Comparison of ENCODE assay signal across 30 cellular contexts in the genomic region with DNA sequence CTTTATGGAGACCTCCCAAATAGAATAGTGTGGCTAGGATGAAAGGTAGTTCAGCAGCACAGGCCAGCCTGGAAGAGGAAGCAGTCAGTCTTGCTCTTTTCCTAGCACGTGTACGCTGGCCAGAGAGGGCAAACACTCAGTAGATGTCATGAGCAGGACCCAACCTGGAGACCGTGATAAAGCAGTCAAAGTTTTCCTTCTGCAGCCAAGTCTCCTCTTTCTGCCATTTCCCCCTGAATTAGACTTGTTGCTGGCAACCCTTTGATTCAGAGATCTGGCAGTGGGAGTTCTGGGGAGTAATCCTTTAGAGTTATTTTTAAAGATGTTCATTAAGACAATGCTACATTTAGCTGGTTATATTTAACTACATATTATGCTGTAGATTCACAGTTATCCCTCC.
"Had no signal": no experiment of that assay in that cellular context is flagged by ENCODE, and none has a peak within 500 bp of the region (broad histone marks: within the 10 kb centered on the region; RNA-seq: fewer than 3 reads in every experiment).

No MANE protein-coding gene starts in this region.

- H3K9me3 Mint-ChIP-seq: natural killer cell treated with Interleukin-12 subunit alpha and Interleukin-12 subunit beta and Interleukin-15 and Interleukin-18, amount 100 ng/mL, for 72 hours; stimulated activated memory B cell treated with anti-CD40 and anti-IgM and Interleukin-4, amounts not matched to agents 10 μg/mL and 1 μg/mL and 100 μg/mL, for 72 hours; stimulated activated naive CD8-positive, alpha-beta T cell treated with anti-CD3 and anti-CD28 coated beads, Interleukin-15, amount 100 ng/mL, for 72 hours had no signal

- H3K36me3 Mint-ChIP-seq: naive thymus-derived CD8-positive, alpha-beta T cell; natural killer cell treated with Interleukin-12 subunit alpha and Interleukin-12 subunit beta and Interleukin-15 and Interleukin-18, amount 100 ng/mL, for 72 hours; stimulated activated memory B cell treated with anti-CD40 and anti-IgM and Interleukin-4, amounts not matched to agents 10 μg/mL and 1 μg/mL and 100 μg/mL, for 72 hours had no signal

- H3K4me2 ChIP-seq: neural progenitor cell, smooth muscle cell had no signal

- H3K27ac ChIP-seq: neural progenitor cell, ovary, parathyroid adenoma, psoas muscle, skin epidermis, spleen, suprapubic skin, thoracic aorta, thyroid gland, tibial nerve, upper lobe of left lung, vagina had no signal

- H3K4me1 ChIP-seq: parathyroid adenoma, psoas muscle, spleen, suprapubic skin, thyroid gland, tibial nerve, upper lobe of left lung, vagina had no signal

- H3K79me2 ChIP-seq: parathyroid adenoma had no signal

- DNase-seq: naive thymus-derived CD8-positive, alpha-beta T cell; occipital lobe; ovary; posterior cingulate gyrus; psoas muscle; right cardiac atrium; spleen; stimulated activated CD4-positive, alpha-beta T cell treated with anti-CD3 and anti-CD28 coated beads, Interleukin-12 subunit alpha, Interleukin-12 subunit beta, amount 100 ng/mL, for 4 hours; stimulated activated CD4-positive, alpha-beta T cell treated with anti-CD3 and anti-CD28 coated beads, Interleukin-1b, Interleukin-23, amount 100 ng/mL, for 48 hours; stimulated activated CD4-positive, alpha-beta T cell treated with anti-CD3 and anti-CD28 coated beads, Interleukin-4, amount 100 ng/mL, for 1 hour; stimulated activated CD4-positive, alpha-beta T cell treated with anti-CD3 and anti-CD28 coated beads, Interleukin-4, amount 100 ng/mL, for 4 hours; stimulated activated CD8-positive, alpha-beta memory T cell treated with anti-CD3 and anti-CD28 coated beads, Interleukin-4, amount 100 ng/mL, for 48 hours; stimulated activated naive CD4-positive, alpha-beta T cell; stimulated activated naive CD8-positive, alpha-beta T cell treated with anti-CD3 and anti-CD28 coated beads, Interleukin-15, amount 100 ng/mL, for 72 hours; stimulated activated naive CD8-positive, alpha-beta T cell treated with anti-CD3 and anti-CD28 coated beads, Interleukin-15, Interleukin-2, amounts not matched to agents 100 U/mL and 50 U/mL, for 24 hours; thyroid gland; trophoblast cell; upper lobe of left lung had no signal

- H3K4me3 Mint-ChIP-seq: naive thymus-derived CD8-positive, alpha-beta T cell; natural killer cell treated with Interleukin-12 subunit alpha and Interleukin-12 subunit beta and Interleukin-15 and Interleukin-18, amount 100 ng/mL, for 72 hours; neural progenitor cell; stimulated activated memory B cell treated with anti-CD40 and anti-IgM and Interleukin-4, amounts not matched to agents 10 μg/mL and 1 μg/mL and 100 μg/mL, for 72 hours; stimulated activated naive CD8-positive, alpha-beta T cell treated with anti-CD3 and anti-CD28 coated beads, Interleukin-15, amount 100 ng/mL, for 72 hours had no signal

- H3K9ac ChIP-seq: neural progenitor cell, parathyroid adenoma had no signal

- H3K9me3 ChIP-seq: ovary, psoas muscle, spleen, suprapubic skin, thoracic aorta, thyroid gland, tibial nerve, upper lobe of left lung, vagina had no signal

- H2AFZ ChIP-seq: neural progenitor cell, parathyroid adenoma had no signal

- H3K36me3 ChIP-seq: neural progenitor cell, ovary, spleen, suprapubic skin, thoracic aorta, thyroid gland, tibial nerve, upper lobe of left lung, vagina had no signal

- ATAC-seq: naive thymus-derived CD8-positive, alpha-beta T cell; natural killer cell treated with Interleukin-12 subunit alpha and Interleukin-12 subunit beta and Interleukin-15 and Interleukin-18, amount 100 ng/mL, for 72 hours; psoas muscle; right cardiac atrium; sciatic nerve; stimulated activated memory B cell treated with anti-CD40 and anti-IgM and Interleukin-4, amounts not matched to agents 10 μg/mL and 1 μg/mL and 100 μg/mL, for 72 hours; stimulated activated naive CD8-positive, alpha-beta T cell treated with anti-CD3 and anti-CD28 coated beads, Interleukin-15, amount 100 ng/mL, for 72 hours; stimulated activated naive CD8-positive, alpha-beta T cell treated with anti-CD3 and anti-CD28 coated beads, Interleukin-15, Interleukin-2, amounts not matched to agents 100 U/mL and 50 U/mL, for 24 hours had no signal

- H3K27me3 ChIP-seq: neural progenitor cell, ovary, suprapubic skin, thyroid gland, tibial nerve, upper lobe of left lung, vagina had no signal

- H3K4me3 ChIP-seq: neural progenitor cell, ovary, psoas muscle, skin epidermis, smooth muscle cell, spleen, suprapubic skin, thoracic aorta, thyroid gland, tibial nerve, upper lobe of left lung, vagina had no signal

- H3K4me1 Mint-ChIP-seq: naive thymus-derived CD8-positive, alpha-beta T cell; stimulated activated memory B cell treated with anti-CD40 and anti-IgM and Interleukin-4, amounts not matched to agents 10 μg/mL and 1 μg/mL and 100 μg/mL, for 72 hours; stimulated activated naive CD8-positive, alpha-beta T cell treated with anti-CD3 and anti-CD28 coated beads, Interleukin-15, amount 100 ng/mL, for 72 hours had no signal

- H3K27ac Mint-ChIP-seq: naive thymus-derived CD8-positive, alpha-beta T cell; natural killer cell treated with Interleukin-12 subunit alpha and Interleukin-12 subunit beta and Interleukin-15 and Interleukin-18, amount 100 ng/mL, for 72 hours; neural progenitor cell; progenitor cell of endocrine pancreas; stimulated activated memory B cell treated with anti-CD40 and anti-IgM and Interleukin-4, amounts not matched to agents 10 μg/mL and 1 μg/mL and 100 μg/mL, for 72 hours; stimulated activated naive CD8-positive, alpha-beta T cell treated with anti-CD3 and anti-CD28 coated beads, Interleukin-15, amount 100 ng/mL, for 72 hours had no signal
